Comparison of ENCODE assay signal across 33 cellular contexts in genomic region chr14:36672095-36672494, GRCh38. TPM values are rescaled to one million over a fixed set of nuclear protein-coding genes. Genes with fewer than 3 reads are reported as not detected.
"Had no signal": no experiment of that assay in that cellular context is flagged by ENCODE, and none has a peak within 500 bp of the region (broad histone marks: within the 10 kb centered on the region; RNA-seq: fewer than 3 reads in every experiment).

No MANE protein-coding gene starts in this region.

- H3K4me1 ChIP-seq: gastrocnemius medialis, testis, transverse colon had no signal

- ATAC-seq: gastrocnemius medialis; left ventricle myocardium superior; mucosa of descending colon; natural killer cell treated with Interleukin-12 subunit alpha and Interleukin-12 subunit beta and Interleukin-15 and Interleukin-18, amount 100 ng/mL, for 72 hours; sciatic nerve; stimulated activated naive CD8-positive, alpha-beta T cell treated with anti-CD3 and anti-CD28 coated beads, Interleukin-15, Interleukin-2, amounts not matched to agents 100 U/mL and 50 U/mL, for 24 hours; WTC11 had no signal

- H3K4me3 ChIP-seq: coronary artery, dorsolateral prefrontal cortex, gastrocnemius medialis, mucosa of descending colon, skin epidermis, testis, transverse colon had no signal

- H3K9me3 ChIP-seq: mucosa of descending colon, testis, transverse colon had no signal

- H3K4me1 Mint-ChIP-seq: activated CD4-positive, alpha-beta memory T cell treated with anti-CD3 and anti-CD28 coated beads, Interleukin-2, amount 10 ng/mL, durations not matched to agents 7 days and 5 days; activated CD4-positive, alpha-beta T cell treated with anti-CD3 and anti-CD28 coated beads, Interleukin-2, amount 10 ng/mL, durations not matched to agents 7 days and 5 days; activated naive CD4-positive, alpha-beta T cell treated with anti-CD3 and anti-CD28 coated beads, Interleukin-2, amount 10 ng/mL, durations not matched to agents 7 days and 5 days; activated naive CD8-positive, alpha-beta T cell treated with anti-CD3 and anti-CD28 coated beads, Interleukin-2, amount 10 ng/mL, durations not matched to agents 7 days and 5 days had no signal

- H3K27ac ChIP-seq: brain microvascular endothelial cell, coronary artery, dorsolateral prefrontal cortex, gastrocnemius medialis, skin epidermis, testis, transverse colon had no signal

- H3K4me3 Mint-ChIP-seq: activated CD4-positive, alpha-beta memory T cell treated with anti-CD3 and anti-CD28 coated beads, Interleukin-2, amount 10 ng/mL, durations not matched to agents 7 days and 5 days; activated CD4-positive, alpha-beta T cell treated with anti-CD3 and anti-CD28 coated beads, Interleukin-2, amount 10 ng/mL, durations not matched to agents 7 days and 5 days; activated naive CD4-positive, alpha-beta T cell treated with anti-CD3 and anti-CD28 coated beads, Interleukin-2, amount 10 ng/mL, durations not matched to agents 7 days and 5 days; activated naive CD8-positive, alpha-beta T cell treated with anti-CD3 and anti-CD28 coated beads, Interleukin-2, amount 10 ng/mL, durations not matched to agents 7 days and 5 days; activated T-cell treated with anti-CD3 and anti-CD28 coated beads, Interleukin-2, amount 50 U/mL, for 24 hours; natural killer cell treated with Interleukin-12 subunit alpha and Interleukin-12 subunit beta and Interleukin-15 and Interleukin-18, amount 100 ng/mL, for 72 hours; WTC11 had no signal

- H3K36me3 Mint-ChIP-seq: activated naive CD4-positive, alpha-beta T cell treated with anti-CD3 and anti-CD28 coated beads, Interleukin-2, amount 10 ng/mL, durations not matched to agents 7 days and 5 days; activated naive CD8-positive, alpha-beta T cell treated with anti-CD3 and anti-CD28 coated beads, Interleukin-2, amount 10 ng/mL, durations not matched to agents 7 days and 5 days; WTC11 had no signal

- H3K36me3 ChIP-seq: brain microvascular endothelial cell, gastrocnemius medialis, transverse colon had no signal

- H3K27ac Mint-ChIP-seq: activated CD4-positive, alpha-beta memory T cell treated with anti-CD3 and anti-CD28 coated beads, Interleukin-2, amount 10 ng/mL, durations not matched to agents 7 days and 5 days; activated CD4-positive, alpha-beta T cell treated with anti-CD3 and anti-CD28 coated beads, Interleukin-2, amount 10 ng/mL, durations not matched to agents 7 days and 5 days; activated naive CD4-positive, alpha-beta T cell treated with anti-CD3 and anti-CD28 coated beads, Interleukin-2, amount 10 ng/mL, durations not matched to agents 7 days and 5 days; activated naive CD8-positive, alpha-beta T cell treated with anti-CD3 and anti-CD28 coated beads, Interleukin-2, amount 10 ng/mL, durations not matched to agents 7 days and 5 days; activated T-cell treated with anti-CD3 and anti-CD28 coated beads, Interleukin-2, amount 50 U/mL, for 24 hours; natural killer cell treated with Interleukin-12 subunit alpha and Interleukin-12 subunit beta and Interleukin-15 and Interleukin-18, amount 100 ng/mL, for 72 hours; progenitor cell of endocrine pancreas; WTC11 had no signal

- H3K27me3 ChIP-seq: testis had no signal

- H3K9me3 Mint-ChIP-seq: activated CD4-positive, alpha-beta memory T cell treated with anti-CD3 and anti-CD28 coated beads, Interleukin-2, amount 10 ng/mL, durations not matched to agents 7 days and 5 days; activated CD4-positive, alpha-beta T cell treated with anti-CD3 and anti-CD28 coated beads, Interleukin-2, amount 10 ng/mL, durations not matched to agents 7 days and 5 days; activated naive CD4-positive, alpha-beta T cell treated with anti-CD3 and anti-CD28 coated beads, Interleukin-2, amount 10 ng/mL, durations not matched to agents 7 days and 5 days; WTC11 had no signal

- DNase-seq: activated CD4-positive, alpha-beta memory T cell treated with anti-CD3 and anti-CD28 coated beads, Interleukin-2, amount 10 ng/mL, durations not matched to agents 7 days and 5 days; activated CD4-positive, alpha-beta T cell treated with anti-CD3 and anti-CD28 coated beads for 1 hour; activated CD4-positive, alpha-beta T cell treated with anti-CD3 and anti-CD28 coated beads, Interleukin-2, amount 10 ng/mL, durations not matched to agents 7 days and 5 days; activated CD8-positive, alpha-beta memory T cell treated with anti-CD3 and anti-CD28 coated beads, Interleukin-2, amount 50 U/mL, for 48 hours; activated gamma-delta T cell; activated naive CD4-positive, alpha-beta T cell treated with anti-CD3 and anti-CD28 coated beads, Interleukin-2, amount 10 ng/mL, durations not matched to agents 7 days and 5 days; activated naive CD8-positive, alpha-beta T cell treated with anti-CD3 and anti-CD28 coated beads, Interleukin-2, amount 10 ng/mL, durations not matched to agents 7 days and 5 days; activated T-cell treated with anti-CD3 and anti-CD28 coated beads, Interleukin-2, amount 50 U/mL, for 24 hours; brain microvascular endothelial cell; dorsolateral prefrontal cortex; effector memory CD4-positive, alpha-beta T cell; gastrocnemius medialis; glutamatergic neuron; islet precursor cell; left ventricle myocardium superior; mucosa of descending colon; retina; stimulated activated CD4-positive, alpha-beta T cell treated with anti-CD3 and anti-CD28 coated beads, Interleukin-12 subunit alpha, Interleukin-12 subunit beta, amount 100 ng/mL, for 4 hours; stimulated activated CD4-positive, alpha-beta T cell treated with anti-CD3 and anti-CD28 coated beads, Interleukin-4, amount 100 ng/mL, for 1 hour; stimulated activated naive CD8-positive, alpha-beta T cell treated with anti-CD3 and anti-CD28 coated beads, Interleukin-15, Interleukin-2, amounts not matched to agents 100 U/mL and 50 U/mL, for 24 hours; testis; transverse colon had no signal

RNA-seq across cellular contexts. Expression of gene PAX9, which starts 10.4 kb away (rescaled TPM):
- total RNA-seq: activated CD4-positive, alpha-beta memory T cell treated with anti-CD3 and anti-CD28 coated beads, Interleukin-2, amount 10 ng/mL, durations not matched to agents 7 days and 5 days; activated CD4-positive, alpha-beta T cell treated with anti-CD3 and anti-CD28 coated beads, Interleukin-2, amount 10 ng/mL, durations not matched to agents 7 days and 5 days; activated naive CD8-positive, alpha-beta T cell treated with anti-CD3 and anti-CD28 coated beads, Interleukin-2, amount 10 ng/mL, durations not matched to agents 7 days and 5 days; cardiac septum; cerebellum; gastrocnemius medialis; left ventricle myocardium superior; lung microvascular endothelial cell; mesenteric fat pad; natural killer cell treated with Interleukin-12 subunit alpha and Interleukin-12 subunit beta and Interleukin-15 and Interleukin-18, amount 100 ng/mL, for 72 hours; omental fat pad; WTC11 had no signal
